In genomic region chr16:3503513-3503912, GRCh38 we compare ENCODE assay signal across 1 cellular context.
TF ChIP-seq lines count a peak whose summit lies in the region.

No MANE protein-coding gene starts in this region.

TF ChIP-seq in GM23338, 12 proteins besides CTCF, POLR2A, EP300 and RAD21 (continued from another document):
- TF ChIP-seq ZNF462 (CRISPR knock-in tag; IDR thresholded peaks at IDR 0.05) (no peak), POLR2AphosphoS5 (IDR thresholded peaks at IDR 0.05; ENCODE audit: low read depth) (no peak), JUNB (IDR thresholded peaks at IDR 0.05; ENCODE audit: unreplicated experiment) (no peak), ETS1 (IDR thresholded peaks at IDR 0.05) (no peak), EZH2 (IDR thresholded peaks at IDR 0.05; ENCODE audit: low read depth, unreplicated experiment) (no peak), ZNF331 (CRISPR knock-in tag; IDR thresholded peaks at IDR 0.05; ENCODE audit: low read depth) (no peak), ZNF114 (CRISPR knock-in tag; IDR thresholded peaks at IDR 0.05) (no peak)
